In genomic region chr19:45419396-45419795, GRCh38 we compare ENCODE assay signal across 10 cellular contexts. TPM values are rescaled to one million over a fixed set of nuclear protein-coding genes. Genes with fewer than 3 reads are reported as not detected.
DNase-seq lines count a peak whose midpoint lies in the region; ATAC-seq and TF ChIP-seq lines count a peak whose summit lies in the region.
"Had no signal": no experiment of that assay in that cellular context is flagged by ENCODE, and none has a peak within 500 bp of the region (broad histone marks: within the 10 kb centered on the region; RNA-seq: fewer than 3 reads in every experiment).

No MANE protein-coding gene starts in this region.

- peak overlapping the region; percentile 86 for H3K27ac ChIP-seq in BLaER1
- H3K27ac ChIP-seq in gastrocnemius medialis, result no peak overlapping the region
- H3K27ac ChIP-seq: SJSA1 had no signal

- no peak for TF ChIP-seq CTCF in gastrocnemius medialis (IDR thresholded peaks at IDR 0.05 in 4 of 5, conservative IDR thresholded peaks at IDR 0.05 in 1 of 5)

- H3K4me1 ChIP-seq in BLaER1, result peaks cover 96% of the 10 kb centered on the region
- H3K4me1 ChIP-seq in gastrocnemius medialis, result peaks cover 8 to 11% of the 10 kb centered on the region in 2 donors

- H3K4me3 ChIP-seq in BLaER1 (peak overlapping the region; percentile 50), gastrocnemius medialis (no peak overlapping the region)
- H3K4me3 ChIP-seq: SJSA1 had no signal

- no peaks in the 10 kb centered on the region for H3K27me3 ChIP-seq in BLaER1
- H3K27me3 ChIP-seq in gastrocnemius medialis, result no peaks in the 10 kb centered on the region
- H3K27me3 ChIP-seq: SJSA1 had no signal

- intact Hi-C loops in gastrocnemius medialis (cut with DNase I; ENCODE audit: low total_unique reads), result no loop called here

- H3K4me2 ChIP-seq in BLaER1, result peak overlapping the region; percentile 93

- in situ Hi-C loops in gastrocnemius medialis (cut with MboI; ENCODE audit: low sequenced_read_pairs in 4 of 4), result no loop called here

- peak; percentile 32 for DNase-seq in UCSD-AML1 (lab: John Stamatoyannopoulos, UW; ENCODE audit: unreplicated experiment)
- DNase-seq in stimulated activated CD4-positive, alpha-beta T cell treated with anti-CD3 and anti-CD28 coated beads, Interleukin-2, amount 100 ng/mL, for 48 hours, result no peak
- no peak for DNase-seq in DMS53 treated with DMSO at 0.1 percent for 48 hours (lab: John Stamatoyannopoulos, UW; ENCODE audit: unreplicated experiment)
- no peak for DNase-seq in gastrocnemius medialis
- DNase-seq in NCI-H446 treated with DMSO at 0.1 percent for 48 hours (lab: John Stamatoyannopoulos, UW), result no peak
- DNase-seq: cortex of kidney had no signal

- no peak for TF ChIP-seq POLR2A in gastrocnemius medialis (IDR thresholded peaks at IDR 0.05)

- H3K9ac ChIP-seq in BLaER1, result peak overlapping the region; percentile 68

- peaks cover 16% of the 10 kb centered on the region for H4K20me1 ChIP-seq in BLaER1

- ATAC-seq in GM18868 (IDR thresholded peaks at IDR 0.05; ENCODE audit: unreplicated experiment), result peak; percentile 64
- peak; percentile 53 for ATAC-seq in HG03159 (IDR thresholded peaks at IDR 0.05; ENCODE audit: unreplicated experiment)
- ATAC-seq in gastrocnemius medialis, result no peak

- no peaks in the 10 kb centered on the region for H3K9me3 ChIP-seq in BLaER1
- H3K9me3 ChIP-seq in gastrocnemius medialis, result no peaks in the 10 kb centered on the region
- H3K9me3 ChIP-seq: SJSA1 had no signal

- H3K36me3 ChIP-seq in BLaER1, result peaks cover 48% of the 10 kb centered on the region
- H3K36me3 ChIP-seq in gastrocnemius medialis, result peaks cover 0 to 48% of the 10 kb centered on the region in 2 donors

RNA-seq across cellular contexts. Expression of gene ERCC1, which starts 4.3 kb away (rescaled TPM):
- 100 to 1,000 TPM in 2 of 4 donors, 10 to 100 TPM in 2; 92.1 to 185 (median 103) TPM for total RNA-seq in gastrocnemius medialis

RNA-seq across cellular contexts. Expression of gene POLR1G, which starts 13.0 kb away (rescaled TPM):
- total RNA-seq in gastrocnemius medialis, result 1 to 10 TPM; 5.1 to 8.3 (median 5.8) TPM

RNA-seq across cellular contexts. Expression of gene PPP1R13L, which starts 14.5 kb away (rescaled TPM):
- total RNA-seq in gastrocnemius medialis, result 1 to 10 TPM; 1.1 to 6.9 (median 1.5) TPM

RNA-seq across cellular contexts. Expression of gene FOSB, which starts 48.4 kb away (rescaled TPM):
- total RNA-seq in gastrocnemius medialis, result 1 to 10 TPM in 2 of 4 donors, under 1 TPM in 1, not detected in 1; 0.17 to 1.8 (median 1.6) TPM

RNA-seq across cellular contexts. Expression of gene ERCC2, which starts 49.0 kb away (rescaled TPM):
- 1 to 10 TPM; 4.8 to 8.9 (median 7.2) TPM for total RNA-seq in gastrocnemius medialis

Comparison
In these comparisons a context has a peak if more than half of its experiments do, and no peak if none do; other contexts are left out.
1. ATAC-seq: peak in GM18868 (single experiment) and HG03159 (single experiment); none in gastrocnemius medialis (0 of 2).